24 cellular contexts compared by ENCODE assay signal in the genomic region with DNA sequence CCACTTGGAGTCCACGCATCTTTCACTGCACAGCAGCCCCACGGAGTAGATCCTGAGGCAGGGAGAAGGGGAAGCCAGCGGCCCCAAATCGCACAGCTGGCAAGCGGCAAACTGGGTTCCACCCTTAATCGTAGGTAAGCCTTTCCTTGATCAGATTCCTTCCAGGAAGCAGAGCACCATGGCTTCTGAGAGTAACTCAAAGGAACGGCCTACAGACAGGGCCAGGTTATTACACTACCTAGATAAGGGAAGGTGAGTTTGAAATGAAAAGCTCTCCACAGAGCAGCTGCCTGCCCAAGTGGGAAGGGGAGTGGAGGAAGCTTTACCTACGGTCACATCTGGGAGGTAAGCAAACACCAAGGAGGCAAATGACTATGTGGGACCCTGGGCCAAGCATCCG.
"Had no signal": no experiment of that assay in that cellular context is flagged by ENCODE, and none has a peak within 500 bp of the region (broad histone marks: within the 10 kb centered on the region; RNA-seq: fewer than 3 reads in every experiment).

No MANE protein-coding gene starts in this region.

- H3K4me3 Mint-ChIP-seq: IgD-negative memory B cell had no signal

- ATAC-seq: K562 had no signal

- H3K9me3 ChIP-seq: SJSA1 had no signal

- H3K27ac ChIP-seq: HL-60, KMS-11, SJSA1, SK-N-MC had no signal

- H3K4me2 ChIP-seq: KMS-11 had no signal

- DNase-seq: MV-4-11, NCI-H1048, NCI-H1105, NCI-H1417, NCI-H1436 treated with DMSO at 0.1 percent for 48 hours, NCI-H1694, NCI-H1930, NCI-H2081 treated with DMSO at 0.1 percent for 48 hours, NCI-H2171, NCI-H226, NCI-H446, NCI-H510A, NCI-H524 treated with DMSO at 0.1 percent for 48 hours, NCI-H69, NCI-H774, Right ventricle myocardium superior, RPMI8226, SIG-M5 had no signal

- H3K9me3 Mint-ChIP-seq: IgD-negative memory B cell had no signal

- H3K4me3 ChIP-seq: K562, SJSA1, SK-N-MC had no signal

- H3K27me3 ChIP-seq: SJSA1 had no signal

- H3K9ac ChIP-seq: KMS-11 had no signal
